9 cellular contexts compared by ENCODE assay signal in the genomic region with DNA sequence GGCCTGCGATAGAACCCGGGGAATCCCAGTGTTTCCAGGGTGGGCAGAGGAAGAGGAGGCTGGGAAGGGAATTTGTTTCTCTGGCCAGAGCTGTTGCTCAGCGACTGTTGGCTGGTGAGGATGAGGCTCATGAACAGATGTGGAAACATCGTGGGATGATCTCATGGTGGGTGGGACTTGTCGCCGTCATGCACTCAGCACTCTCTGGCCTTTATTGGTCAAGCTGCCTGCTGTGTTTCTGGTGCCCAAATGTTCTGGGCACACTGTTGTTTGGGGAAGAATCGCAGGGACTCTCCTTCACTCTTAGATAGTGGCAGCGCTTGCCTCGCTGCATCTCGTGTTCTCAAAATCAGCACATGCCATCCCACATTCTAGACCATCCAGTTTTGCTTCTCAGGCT.
DNase-seq lines count a peak whose midpoint lies in the region; ATAC-seq and TF ChIP-seq lines count a peak whose summit lies in the region.
"Had no signal": no experiment of that assay in that cellular context is flagged by ENCODE, and none has a peak within 500 bp of the region (broad histone marks: within the 10 kb centered on the region; RNA-seq: fewer than 3 reads in every experiment).

No MANE protein-coding gene starts in this region.

- H3K4me3 ChIP-seq in lower lobe of right lung: no peak overlapping the region
- no peak overlapping the region for H3K4me3 ChIP-seq in upper lobe of left lung

- peaks cover 59% of the 10 kb centered on the region for H3K4me1 Mint-ChIP-seq in chondrocyte (ENCODE audit: low read depth)

- H3K9me3 Mint-ChIP-seq in chondrocyte (ENCODE audit: low read depth): no peaks in the 10 kb centered on the region
- H3K9me3 Mint-ChIP-seq: stimulated activated naive CD8-positive, alpha-beta T cell treated with anti-CD3 and anti-CD28 coated beads, Interleukin-15, Interleukin-2, amounts not matched to agents 100 ng/mL and 50 ng/mL, for 24 hours had no signal

- no peak for TF ChIP-seq EP300 in upper lobe of left lung (IDR thresholded peaks at IDR 0.05)

- no peaks in the 10 kb centered on the region for H3K36me3 Mint-ChIP-seq in chondrocyte (ENCODE audit: low read depth)

- WGBS in upper lobe of left lung, 2 donors: 63 to 77% methylated on average over 10 of the region's 10 CpGs

- no peaks in the 10 kb centered on the region for H3K27me3 Mint-ChIP-seq in chondrocyte (ENCODE audit: low read depth)

- H3K4me1 ChIP-seq in lower lobe of right lung: peaks cover 44% of the 10 kb centered on the region
- peaks cover 20 to 43% (median 27%) of the 10 kb centered on the region in 4 donors for H3K4me1 ChIP-seq in upper lobe of left lung

- H3K27ac ChIP-seq in lower lobe of right lung (peak overlapping the region; percentile 65), upper lobe of left lung (peak overlapping the region; percentile 34 to 66 (median 51))

- ATAC-seq in lower lobe of right lung (peak; percentile 55 to 68), upper lobe of left lung (ENCODE audit: low FRiP score in 2 of 2) (peak; percentile 66 to 69), GM21737 (IDR thresholded peaks at IDR 0.05; ENCODE audit: unreplicated experiment) (no peak)

- H3K9me3 ChIP-seq in lower lobe of right lung (no peaks in the 10 kb centered on the region), upper lobe of left lung (no peaks in the 10 kb centered on the region)

- TF ChIP-seq POLR2A in upper lobe of left lung (IDR thresholded peaks at IDR 0.05): no peak

- H3K27me3 ChIP-seq in lower lobe of right lung (ENCODE audit: low read depth) (no peaks in the 10 kb centered on the region), upper lobe of left lung (no peaks in the 10 kb centered on the region)

- intact Hi-C loops in lower lobe of right lung (cut with DNase I): no loop called here

- DNase-seq in NCI-H2029 (lab: John Stamatoyannopoulos, UW) (peak; percentile 55), NCI-H2029 treated with DMSO at 0.1 percent for 48 hours (lab: John Stamatoyannopoulos, UW) (no peak), chondrocyte (ENCODE audit: low spot score) (no peak), lower lobe of right lung (no peak), upper lobe of left lung (peak in 1 of 2 donors; percentile 33), NCI-H187 (lab: John Stamatoyannopoulos, UW) (no peak), NCI-H345 (lab: John Stamatoyannopoulos, UW) (no peak)

- TF ChIP-seq CTCF in chondrocyte (IDR thresholded peaks at IDR 0.05) (no peak), lower lobe of right lung (IDR thresholded peaks at IDR 0.05) (no peak), upper lobe of left lung (IDR thresholded peaks at IDR 0.05) (no peak)

- no peaks in the 10 kb centered on the region for H3K36me3 ChIP-seq in lower lobe of right lung
- H3K36me3 ChIP-seq in upper lobe of left lung: no peaks in the 10 kb centered on the region

- no peak overlapping the region for H3K4me3 Mint-ChIP-seq in chondrocyte (ENCODE audit: unreplicated experiment)
- H3K4me3 Mint-ChIP-seq: stimulated activated naive CD8-positive, alpha-beta T cell treated with anti-CD3 and anti-CD28 coated beads, Interleukin-15, Interleukin-2, amounts not matched to agents 100 ng/mL and 50 ng/mL, for 24 hours had no signal

- H3K27ac Mint-ChIP-seq in chondrocyte (ENCODE audit: unreplicated experiment): peak overlapping the region; percentile 13
- H3K27ac Mint-ChIP-seq: stimulated activated naive CD8-positive, alpha-beta T cell treated with anti-CD3 and anti-CD28 coated beads, Interleukin-15, Interleukin-2, amounts not matched to agents 100 ng/mL and 50 ng/mL, for 24 hours had no signal
